In genomic region chr1:95057361-95057760, GRCh38 we compare ENCODE assay signal across 9 cellular contexts.
"Had no signal": no experiment of that assay in that cellular context is flagged by ENCODE, and none has a peak within 500 bp of the region (broad histone marks: within the 10 kb centered on the region; RNA-seq: fewer than 3 reads in every experiment).

No MANE protein-coding gene starts in this region.

- H2AFZ ChIP-seq: GM23338 had no signal

- ATAC-seq: GM23338, HCT116, K562 had no signal

- DNase-seq: H7, HFFc6, IMR-90, KG1 had no signal

- H3K4me1 ChIP-seq: HAP-1 had no signal

- FAIRE-seq: K562 had no signal

- H3K27ac ChIP-seq: HL-60 had no signal

- H3K4me3 ChIP-seq: GM23338, HAP-1, K562 had no signal

- H3K9me3 ChIP-seq: HAP-1 had no signal

- H3K36me3 ChIP-seq: HAP-1 had no signal

- H3K4me2 ChIP-seq: GM23338 had no signal
